Comparison of ENCODE assay signal across 8 cellular contexts in genomic region chr6:33571637-33572316, GRCh38. TPM values are rescaled to one million over a fixed set of nuclear protein-coding genes. Genes with fewer than 3 reads are reported as not detected.
A peak's percentile ranks its signal among the peaks of the same experiment; 100 is the strongest.
DNase-seq lines count a peak whose midpoint lies in the region; ATAC-seq and TF ChIP-seq lines count a peak whose summit lies in the region.

No MANE protein-coding gene starts in this region.

- peak overlapping the region; percentile 58; the same call in 1 of the 2 replicates for H3K9ac ChIP-seq in SK-N-SH

- intact Hi-C loops in prostate gland (cut with DNase I) = loop anchor here (10.0 kb wide), 1 partner anchor 137 kb away; no protein-coding TSS in a partner anchor

- CTCF ChIA-PET in SK-N-SH (lab: Yijun Ruan, JAX) = no interaction called here

- WGBS in SK-N-SH (ENCODE audit: low lambda C conversion rate) = 71% methylated on average over 11 of the region's 11 CpGs
- WGBS in prostate gland = 36% methylated on average over 11 of the region's 11 CpGs

- H4K20me1 ChIP-seq in SK-N-SH (ENCODE audit: insufficient read depth) = no peaks in the 10 kb centered on the region

- H3K4me3 ChIP-seq in GM06990 (replicated peaks; ENCODE audit: low read depth, low read length) = peak overlapping the region; percentile 65
- peak overlapping the region; percentile 61 to 64; a peak in 3 of 4 replicates for H3K4me3 ChIP-seq in SK-N-SH (ENCODE audit: low read depth in 2 of 2, low read length in 1 of 2)
- H3K4me3 ChIP-seq in foreskin fibroblast (ENCODE audit: low read depth in 1 of 2, low read length in 2 of 2) = peak overlapping the region; percentile 61 to 63
- peak overlapping the region; percentile 36 to 49 for H3K4me3 ChIP-seq in prostate gland

- POLR2A ChIA-PET in SK-N-SH (lab: Yijun Ruan, JAX) = interaction anchor here (1.0 kb wide), 1 partner anchor 134 kb away, joined by 3 read pairs; no protein-coding TSS in a partner anchor

- ATAC-seq in GM18858 (IDR thresholded peaks at IDR 0.05; ENCODE audit: unreplicated experiment) (no peak), HG03442 (IDR thresholded peaks at IDR 0.05; ENCODE audit: unreplicated experiment) (no peak)

- TF ChIP-seq RAD21 in SK-N-SH (IDR thresholded peaks at IDR 0.05; ENCODE audit: low read length) = no peak

- DNase-seq in GM06990 (ENCODE audit: extremely low read depth, insufficient read length) = no peak
- peak; percentile 46 for DNase-seq in SK-N-SH
- no peak for DNase-seq in foreskin fibroblast
- no peak for DNase-seq in prostate gland (ENCODE audit: low spot score)
- no peak for DNase-seq in activated CD4-positive, CD25-positive, alpha-beta regulatory T cell treated with anti-CD3 and anti-CD28 coated beads, Interleukin-2, amount 50 U/mL, for 72 hours
- no peak for DNase-seq in NK-92 (lab: John Stamatoyannopoulos, UW; ENCODE audit: unreplicated experiment)

- TF ChIP-seq CTCF in GM06990 (IDR thresholded peaks at IDR 0.05; ENCODE audit: insufficient read depth, low read length, poor library complexity, severe bottlenecking) (no peak), SK-N-SH (IDR thresholded peaks at IDR 0.05) (no peak), foreskin fibroblast (IDR thresholded peaks at IDR 0.05; ENCODE audit: low read depth, low read length) (no peak), prostate gland (IDR thresholded peaks at IDR 0.05) (no peak)

- peak overlapping the region in 1 of 2 experiments; percentile 59; a peak in 1 of 4 replicates for H3K27ac ChIP-seq in SK-N-SH (ENCODE audit: low read depth in 2 of 2, low read length in 1 of 2)
- H3K27ac ChIP-seq in prostate gland = peak overlapping the region; percentile 76 to 80

- H3K79me2 ChIP-seq in SK-N-SH (ENCODE audit: insufficient read depth) = no peaks in the 10 kb centered on the region

- H3K9me3 ChIP-seq in SK-N-SH = no peaks in the 10 kb centered on the region
- H3K9me3 ChIP-seq in prostate gland = no peaks in the 10 kb centered on the region

- TF ChIP-seq POLR2A in prostate gland (IDR thresholded peaks at IDR 0.05) = no peak

- H2AFZ ChIP-seq in SK-N-SH (ENCODE audit: low read depth) = peak overlapping the region; percentile 91

- peak overlapping the region; percentile 92 for H3K4me2 ChIP-seq in SK-N-SH

- no peak for TF ChIP-seq EP300 in SK-N-SH (IDR thresholded peaks at IDR 0.05; ENCODE audit: borderline replicate concordance in 1 of 2, low read depth in 1 of 2, low read length in 1 of 2)

- H3K36me3 ChIP-seq in GM06990 (ENCODE audit: control insufficient read depth, insufficient read depth, low read length) (peaks cover 28% of the 10 kb centered on the region), SK-N-SH (replicated peaks in 1 of 2; ENCODE audit: control insufficient read depth in 1 of 2, insufficient read depth in 2 of 2, low read length in 1 of 2) (peaks cover 8 to 26% of the 10 kb centered on the region in 2 experiments), prostate gland (peaks cover 0 to 6% of the 10 kb centered on the region in 2 donors)

- H3K27me3 ChIP-seq in GM06990 (replicated peaks; ENCODE audit: control insufficient read depth, insufficient read depth, low read length) = no peaks in the 10 kb centered on the region
- H3K27me3 ChIP-seq in SK-N-SH (ENCODE audit: insufficient read depth) = no peaks in the 10 kb centered on the region
- no peaks in the 10 kb centered on the region for H3K27me3 ChIP-seq in prostate gland (replicated peaks; ENCODE audit: insufficient read depth)

- H3K4me1 ChIP-seq in SK-N-SH (ENCODE audit: control insufficient read depth in 1 of 2, insufficient read depth in 2 of 2, low read depth in 1 of 2, low read length in 1 of 2) (peaks cover 5 to 8% of the 10 kb centered on the region in 2 experiments; a peak in 1 of 4 replicates), prostate gland (replicated peaks) (peaks cover 4% of the 10 kb centered on the region)

- no peaks in the 10 kb centered on the region for H3F3A ChIP-seq in SK-N-SH (replicated peaks; ENCODE audit: insufficient read depth)

- H3K9me2 ChIP-seq in SK-N-SH = no peaks in the 10 kb centered on the region

TF ChIP-seq in SK-N-SH, 30 proteins besides CTCF, POLR2A, EP300 and RAD21:
- TF ChIP-seq, protein P1, sequence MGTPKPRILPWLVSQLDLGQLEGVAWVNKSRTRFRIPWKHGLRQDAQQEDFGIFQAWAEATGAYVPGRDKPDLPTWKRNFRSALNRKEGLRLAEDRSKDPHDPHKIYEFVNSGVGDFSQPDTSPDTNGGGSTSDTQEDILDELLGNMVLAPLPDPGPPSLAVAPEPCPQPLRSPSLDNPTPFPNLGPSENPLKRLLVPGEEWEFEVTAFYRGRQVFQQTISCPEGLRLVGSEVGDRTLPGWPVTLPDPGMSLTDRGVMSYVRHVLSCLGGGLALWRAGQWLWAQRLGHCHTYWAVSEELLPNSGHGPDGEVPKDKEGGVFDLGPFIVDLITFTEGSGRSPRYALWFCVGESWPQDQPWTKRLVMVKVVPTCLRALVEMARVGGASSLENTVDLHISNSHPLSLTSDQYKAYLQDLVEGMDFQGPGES (IDR thresholded peaks at IDR 0.05; ENCODE audit: low read depth, low read length) = no peak
- no peak for TF ChIP-seq SMC3 (IDR thresholded peaks at IDR 0.05; ENCODE audit: low read depth, low read length)
- TF ChIP-seq, protein P2, sequence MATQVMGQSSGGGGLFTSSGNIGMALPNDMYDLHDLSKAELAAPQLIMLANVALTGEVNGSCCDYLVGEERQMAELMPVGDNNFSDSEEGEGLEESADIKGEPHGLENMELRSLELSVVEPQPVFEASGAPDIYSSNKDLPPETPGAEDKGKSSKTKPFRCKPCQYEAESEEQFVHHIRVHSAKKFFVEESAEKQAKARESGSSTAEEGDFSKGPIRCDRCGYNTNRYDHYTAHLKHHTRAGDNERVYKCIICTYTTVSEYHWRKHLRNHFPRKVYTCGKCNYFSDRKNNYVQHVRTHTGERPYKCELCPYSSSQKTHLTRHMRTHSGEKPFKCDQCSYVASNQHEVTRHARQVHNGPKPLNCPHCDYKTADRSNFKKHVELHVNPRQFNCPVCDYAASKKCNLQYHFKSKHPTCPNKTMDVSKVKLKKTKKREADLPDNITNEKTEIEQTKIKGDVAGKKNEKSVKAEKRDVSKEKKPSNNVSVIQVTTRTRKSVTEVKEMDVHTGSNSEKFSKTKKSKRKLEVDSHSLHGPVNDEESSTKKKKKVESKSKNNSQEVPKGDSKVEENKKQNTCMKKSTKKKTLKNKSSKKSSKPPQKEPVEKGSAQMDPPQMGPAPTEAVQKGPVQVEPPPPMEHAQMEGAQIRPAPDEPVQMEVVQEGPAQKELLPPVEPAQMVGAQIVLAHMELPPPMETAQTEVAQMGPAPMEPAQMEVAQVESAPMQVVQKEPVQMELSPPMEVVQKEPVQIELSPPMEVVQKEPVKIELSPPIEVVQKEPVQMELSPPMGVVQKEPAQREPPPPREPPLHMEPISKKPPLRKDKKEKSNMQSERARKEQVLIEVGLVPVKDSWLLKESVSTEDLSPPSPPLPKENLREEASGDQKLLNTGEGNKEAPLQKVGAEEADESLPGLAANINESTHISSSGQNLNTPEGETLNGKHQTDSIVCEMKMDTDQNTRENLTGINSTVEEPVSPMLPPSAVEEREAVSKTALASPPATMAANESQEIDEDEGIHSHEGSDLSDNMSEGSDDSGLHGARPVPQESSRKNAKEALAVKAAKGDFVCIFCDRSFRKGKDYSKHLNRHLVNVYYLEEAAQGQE (IDR thresholded peaks at IDR 0.05; ENCODE audit: low read depth, low read length) = no peak
- TF ChIP-seq GABPA (IDR thresholded peaks at IDR 0.05; ENCODE audit: low read depth) = no peak
- TF ChIP-seq ELF1 (IDR thresholded peaks at IDR 0.05) = no peak
- TF ChIP-seq FOXM1 (IDR thresholded peaks at IDR 0.05; ENCODE audit: low read depth) = no peak
- TF ChIP-seq POLR2AphosphoS5 (IDR thresholded peaks at IDR 0.05; ENCODE audit: low read depth, low read length) = no peak
- TF ChIP-seq RFX5 (IDR thresholded peaks at IDR 0.05; ENCODE audit: low read length) = no peak
- TF ChIP-seq FOSL2 (IDR thresholded peaks at IDR 0.05; ENCODE audit: borderline replicate concordance, low read depth) = no peak

RNA-seq across cellular contexts. Expression of gene BAK1, which starts 8.3 kb away (rescaled TPM):
- polyA plus RNA-seq in SK-N-SH (2012; rRNA removed) = 15.4 and 21.2 TPM in 2 replicates
- polyA plus RNA-seq in SK-N-SH (2012; cell fraction: cytosol; rRNA removed) = 9.1 and 14.5 TPM in 2 replicates
- polyA plus RNA-seq in SK-N-SH (2012; cell fraction: nucleus; rRNA removed) = 16.2 and 20.5 TPM in 2 replicates
- 10 to 100 TPM in 1 of 2 donors, 1 to 10 TPM in 1; 6.2 to 13.6 TPM for total RNA-seq in prostate gland

RNA-seq across cellular contexts. Expression of gene ITPR3, which starts 49.3 kb away (rescaled TPM):
- polyA plus RNA-seq in SK-N-SH (2012; rRNA removed) = 4.7 and 8.1 TPM in 2 replicates
- polyA plus RNA-seq in SK-N-SH (2012; cell fraction: cytosol; rRNA removed) = 1.9 and 3.7 TPM in 2 replicates
- 22.6 and 23.4 TPM in 2 replicates for polyA plus RNA-seq in SK-N-SH (2012; cell fraction: nucleus; rRNA removed)
- total RNA-seq in prostate gland = 10 to 100 TPM; 21.8 to 99.1 TPM
